ENCODE assay signal across 10 cellular contexts in genomic region chr4:173040200-173040599, GRCh38.
DNase-seq lines count a peak whose midpoint lies in the region; ATAC-seq and TF ChIP-seq lines count a peak whose summit lies in the region.
"Had no signal": no experiment of that assay in that cellular context is flagged by ENCODE, and none has a peak within 500 bp of the region (broad histone marks: within the 10 kb centered on the region; RNA-seq: fewer than 3 reads in every experiment).

No MANE protein-coding gene starts in this region.

- H3F3A ChIP-seq in GM23338 (replicated peaks; ENCODE audit: low read depth), result no peaks in the 10 kb centered on the region

- TF ChIP-seq CTCF in C4-2B (conservative IDR thresholded peaks at IDR 0.05), result no peak
- no peak for TF ChIP-seq CTCF in GM23338 (conservative IDR thresholded peaks at IDR 0.05; ENCODE audit: low read depth in 2 of 2)
- no peak for TF ChIP-seq CTCF in VCaP (conservative IDR thresholded peaks at IDR 0.05)
- TF ChIP-seq CTCF in left lung (IDR thresholded peaks at IDR 0.05), result no peak

- H3K27me3 Mint-ChIP-seq in GM23338 (ENCODE audit: insufficient read depth, low read depth, poor library complexity), result peaks cover 5% of the 10 kb centered on the region

- intact Hi-C loops in left lung (cut with DNase I), result no loop called here

- ATAC-seq in GM23338 (peak; percentile 48), left lung (peak; percentile 77), HG02852 (IDR thresholded peaks at IDR 0.05; ENCODE audit: unreplicated experiment) (no peak)
- ATAC-seq: activated CD4-positive, CD25-positive, alpha-beta regulatory T cell treated with anti-CD3 and anti-CD28 coated beads, Interleukin-2, amount 50 U/mL, for 24 hours; HCT116 had no signal

- H3K9me3 Mint-ChIP-seq in GM23338, result peaks cover 13% of the 10 kb centered on the region; the same call in 1 of the 3 replicates

- H3K9me3 ChIP-seq in left lung, result no peaks in the 10 kb centered on the region

- no peak overlapping the region for H3K4me3 Mint-ChIP-seq in GM23338

- no peaks in the 10 kb centered on the region for H3K79me2 ChIP-seq in GM23338 (replicated peaks; ENCODE audit: insufficient read depth)

- H3K36me3 Mint-ChIP-seq in GM23338 (ENCODE audit: low read depth), result no peaks in the 10 kb centered on the region

- H2AFZ ChIP-seq in GM23338, result peak overlapping the region; percentile 93

- H3K27ac ChIP-seq in C4-2B, result peak overlapping the region; percentile 73; the same call in 1 of the 2 replicates
- H3K27ac ChIP-seq in GM23338 (ENCODE audit: low read depth), result no peak overlapping the region
- peak overlapping the region; percentile 99 for H3K27ac ChIP-seq in VCaP
- H3K27ac ChIP-seq in left lung, result no peak overlapping the region

- no peaks in the 10 kb centered on the region for H3K9me2 ChIP-seq in GM23338 (ENCODE audit: insufficient read depth)

- no peak overlapping the region for H3K27ac Mint-ChIP-seq in GM23338

- DNase-seq in GM23338 (ENCODE audit: low spot score) (no peak), left lung (no peak), NOMO-1 treated with DMSO at 0.1 percent for 48 hours (lab: John Stamatoyannopoulos, UW; ENCODE audit: unreplicated experiment) (no peak), NOMO-1 treated with dmso at 0.1 percent for 144 hours (lab: John Stamatoyannopoulos, UW; ENCODE audit: unreplicated experiment) (no peak), NCI-H345 (lab: John Stamatoyannopoulos, UW) (no peak)

- H4K20me1 ChIP-seq in GM23338 (replicated peaks; ENCODE audit: insufficient read depth), result no peaks in the 10 kb centered on the region

- H3K4me3 ChIP-seq in GM23338 (no peak overlapping the region), left lung (no peak overlapping the region)

- H3K4me2 ChIP-seq in GM23338, result 0 out of 2 replicates have a peak overlapping the region, but pooled peaks have one; percentile 47

- no peaks in the 10 kb centered on the region for H3K36me3 ChIP-seq in GM23338 (ENCODE audit: insufficient read depth)
- H3K36me3 ChIP-seq in left lung, result no peaks in the 10 kb centered on the region

- no peaks in the 10 kb centered on the region for H3K27me3 ChIP-seq in GM23338 (ENCODE audit: insufficient read depth)
- H3K27me3 ChIP-seq in left lung, result no peaks in the 10 kb centered on the region

- H3K4me1 ChIP-seq in GM23338 (ENCODE audit: insufficient read depth), result peaks cover 38% of the 10 kb centered on the region
- H3K4me1 ChIP-seq in left lung, result peaks cover 6 to 16% of the 10 kb centered on the region in 2 donors

- H3K4me1 Mint-ChIP-seq in GM23338, result peaks cover 31% of the 10 kb centered on the region

TF ChIP-seq in GM23338, 12 proteins besides CTCF, POLR2A, EP300 and RAD21:
- TF ChIP-seq REST (IDR thresholded peaks at IDR 0.05; ENCODE audit: unreplicated experiment) (no peak), CREB1 (CRISPR knock-in tag; IDR thresholded peaks at IDR 0.05; ENCODE audit: low read depth) (no peak), EZH2phosphoT487 (IDR thresholded peaks at IDR 0.05; ENCODE audit: unreplicated experiment) (no peak), ZNF462 (CRISPR knock-in tag; IDR thresholded peaks at IDR 0.05) (no peak), ZNF331 (CRISPR knock-in tag; IDR thresholded peaks at IDR 0.05; ENCODE audit: low read depth) (no peak), POLR2AphosphoS5 (IDR thresholded peaks at IDR 0.05; ENCODE audit: low read depth) (no peak)

Comparison
In these comparisons a context has a peak if more than half of its experiments do, and no peak if none do; other contexts are left out.
1. H3K27ac ChIP-seq: peak in C4-2B (single experiment) and VCaP (single experiment); none in GM23338 (single experiment) and left lung (0 of 2).